ENCODE assay signal across 1 cellular context in the genomic region with DNA sequence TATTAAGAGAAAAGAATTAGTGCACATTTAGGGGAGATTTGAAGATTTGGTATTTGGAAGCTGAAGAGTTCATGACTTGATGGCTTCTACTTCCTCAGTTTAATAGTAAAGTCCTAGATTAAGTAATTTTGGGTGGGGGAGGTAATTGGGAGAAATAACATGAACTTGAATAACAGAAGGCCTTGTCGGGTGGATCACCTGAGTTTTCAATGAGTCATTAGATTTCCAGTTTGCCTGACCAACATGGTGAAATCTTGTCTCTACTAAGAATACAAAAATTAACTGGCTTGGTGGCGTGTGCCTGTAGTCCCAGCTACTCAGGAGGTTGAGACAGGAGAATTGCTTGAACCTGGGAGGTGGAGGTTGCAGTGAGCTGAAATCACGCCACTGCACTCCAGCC.
TF ChIP-seq lines count a peak whose summit lies in the region.

No MANE protein-coding gene starts in this region.

TF ChIP-seq in WTC11, 78 proteins besides CTCF, POLR2A, EP300 and RAD21 (continued from another document):
- TF ChIP-seq, protein P1, sequence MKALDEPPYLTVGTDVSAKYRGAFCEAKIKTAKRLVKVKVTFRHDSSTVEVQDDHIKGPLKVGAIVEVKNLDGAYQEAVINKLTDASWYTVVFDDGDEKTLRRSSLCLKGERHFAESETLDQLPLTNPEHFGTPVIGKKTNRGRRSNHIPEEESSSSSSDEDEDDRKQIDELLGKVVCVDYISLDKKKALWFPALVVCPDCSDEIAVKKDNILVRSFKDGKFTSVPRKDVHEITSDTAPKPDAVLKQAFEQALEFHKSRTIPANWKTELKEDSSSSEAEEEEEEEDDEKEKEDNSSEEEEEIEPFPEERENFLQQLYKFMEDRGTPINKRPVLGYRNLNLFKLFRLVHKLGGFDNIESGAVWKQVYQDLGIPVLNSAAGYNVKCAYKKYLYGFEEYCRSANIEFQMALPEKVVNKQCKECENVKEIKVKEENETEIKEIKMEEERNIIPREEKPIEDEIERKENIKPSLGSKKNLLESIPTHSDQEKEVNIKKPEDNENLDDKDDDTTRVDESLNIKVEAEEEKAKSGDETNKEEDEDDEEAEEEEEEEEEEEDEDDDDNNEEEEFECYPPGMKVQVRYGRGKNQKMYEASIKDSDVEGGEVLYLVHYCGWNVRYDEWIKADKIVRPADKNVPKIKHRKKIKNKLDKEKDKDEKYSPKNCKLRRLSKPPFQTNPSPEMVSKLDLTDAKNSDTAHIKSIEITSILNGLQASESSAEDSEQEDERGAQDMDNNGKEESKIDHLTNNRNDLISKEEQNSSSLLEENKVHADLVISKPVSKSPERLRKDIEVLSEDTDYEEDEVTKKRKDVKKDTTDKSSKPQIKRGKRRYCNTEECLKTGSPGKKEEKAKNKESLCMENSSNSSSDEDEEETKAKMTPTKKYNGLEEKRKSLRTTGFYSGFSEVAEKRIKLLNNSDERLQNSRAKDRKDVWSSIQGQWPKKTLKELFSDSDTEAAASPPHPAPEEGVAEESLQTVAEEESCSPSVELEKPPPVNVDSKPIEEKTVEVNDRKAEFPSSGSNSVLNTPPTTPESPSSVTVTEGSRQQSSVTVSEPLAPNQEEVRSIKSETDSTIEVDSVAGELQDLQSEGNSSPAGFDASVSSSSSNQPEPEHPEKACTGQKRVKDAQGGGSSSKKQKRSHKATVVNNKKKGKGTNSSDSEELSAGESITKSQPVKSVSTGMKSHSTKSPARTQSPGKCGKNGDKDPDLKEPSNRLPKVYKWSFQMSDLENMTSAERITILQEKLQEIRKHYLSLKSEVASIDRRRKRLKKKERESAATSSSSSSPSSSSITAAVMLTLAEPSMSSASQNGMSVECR (CRISPR knock-in tag; IDR thresholded peaks at IDR 0.05; ENCODE audit: borderline replicate concordance), result no peak
- no peak for TF ChIP-seq ZNF416 (CRISPR knock-in tag; IDR thresholded peaks at IDR 0.05)
- TF ChIP-seq, protein P2, sequence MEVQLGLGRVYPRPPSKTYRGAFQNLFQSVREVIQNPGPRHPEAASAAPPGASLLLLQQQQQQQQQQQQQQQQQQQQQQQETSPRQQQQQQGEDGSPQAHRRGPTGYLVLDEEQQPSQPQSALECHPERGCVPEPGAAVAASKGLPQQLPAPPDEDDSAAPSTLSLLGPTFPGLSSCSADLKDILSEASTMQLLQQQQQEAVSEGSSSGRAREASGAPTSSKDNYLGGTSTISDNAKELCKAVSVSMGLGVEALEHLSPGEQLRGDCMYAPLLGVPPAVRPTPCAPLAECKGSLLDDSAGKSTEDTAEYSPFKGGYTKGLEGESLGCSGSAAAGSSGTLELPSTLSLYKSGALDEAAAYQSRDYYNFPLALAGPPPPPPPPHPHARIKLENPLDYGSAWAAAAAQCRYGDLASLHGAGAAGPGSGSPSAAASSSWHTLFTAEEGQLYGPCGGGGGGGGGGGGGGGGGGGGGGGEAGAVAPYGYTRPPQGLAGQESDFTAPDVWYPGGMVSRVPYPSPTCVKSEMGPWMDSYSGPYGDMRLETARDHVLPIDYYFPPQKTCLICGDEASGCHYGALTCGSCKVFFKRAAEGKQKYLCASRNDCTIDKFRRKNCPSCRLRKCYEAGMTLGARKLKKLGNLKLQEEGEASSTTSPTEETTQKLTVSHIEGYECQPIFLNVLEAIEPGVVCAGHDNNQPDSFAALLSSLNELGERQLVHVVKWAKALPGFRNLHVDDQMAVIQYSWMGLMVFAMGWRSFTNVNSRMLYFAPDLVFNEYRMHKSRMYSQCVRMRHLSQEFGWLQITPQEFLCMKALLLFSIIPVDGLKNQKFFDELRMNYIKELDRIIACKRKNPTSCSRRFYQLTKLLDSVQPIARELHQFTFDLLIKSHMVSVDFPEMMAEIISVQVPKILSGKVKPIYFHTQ (CRISPR knock-in tag; IDR thresholded peaks at IDR 0.05), result no peak
- TF ChIP-seq ZNF219 (CRISPR knock-in tag; IDR thresholded peaks at IDR 0.05; ENCODE audit: borderline replicate concordance), result no peak
